Comparison of ENCODE assay signal across 18 cellular contexts in genomic region chr3:48337536-48337935, GRCh38. TPM values are rescaled to one million over a fixed set of nuclear protein-coding genes. Genes with fewer than 3 reads are reported as not detected.
"Had no signal": no experiment of that assay in that cellular context is flagged by ENCODE, and none has a peak within 500 bp of the region (broad histone marks: within the 10 kb centered on the region; RNA-seq: fewer than 3 reads in every experiment).

No MANE protein-coding gene starts in this region.

RNA-seq across cellular contexts. Expression of gene SPINK8, which starts 4.1 kb away (rescaled TPM):
- total RNA-seq: esophagus muscularis mucosa; fibroblast of villous mesenchyme; gastrocnemius medialis; heart right ventricle; left lobe of liver; lower leg skin; mammary epithelial cell; mesenteric fat pad; mononuclear cell; naive thymus-derived CD8-positive, alpha-beta T cell; ovary; posterior vena cava; right atrium auricular region; sigmoid colon; stomach; urinary bladder had no signal
- polyA plus RNA-seq: heart right ventricle; mammary epithelial cell; naive thymus-derived CD8-positive, alpha-beta T cell; neural cell; ovary; sigmoid colon; small intestine; stomach; urinary bladder had no signal

RNA-seq across cellular contexts. Expression of gene FBXW12, which starts 34.5 kb away (rescaled TPM):
- total RNA-seq: fibroblast of villous mesenchyme; gastrocnemius medialis; left lobe of liver; lower leg skin; mammary epithelial cell; mesenteric fat pad; mononuclear cell; naive thymus-derived CD8-positive, alpha-beta T cell; posterior vena cava; right atrium auricular region; sigmoid colon; stomach had no signal
- polyA plus RNA-seq: mammary epithelial cell; naive thymus-derived CD8-positive, alpha-beta T cell; neural cell; sigmoid colon; small intestine; stomach; urinary bladder had no signal
